ENCODE assay signal across 1 cellular context in genomic region chr7:901041-901387, GRCh38.
TF ChIP-seq lines count a peak whose summit lies in the region.

No MANE protein-coding gene starts in this region.

TF ChIP-seq in H1, 55 proteins besides CTCF, POLR2A, EP300 and RAD21 (continued from another document):
- TF ChIP-seq ATF3 (IDR thresholded peaks at IDR 0.05; ENCODE audit: insufficient read depth, low read depth, low read length), result no peak
- no peak for TF ChIP-seq SIRT6 (IDR thresholded peaks at IDR 0.05; ENCODE audit: low read length)
- no peak for TF ChIP-seq BRCA1 (IDR thresholded peaks at IDR 0.05; ENCODE audit: low read depth, low read length)
